ENCODE assay signal across 19 cellular contexts in the genomic region with DNA sequence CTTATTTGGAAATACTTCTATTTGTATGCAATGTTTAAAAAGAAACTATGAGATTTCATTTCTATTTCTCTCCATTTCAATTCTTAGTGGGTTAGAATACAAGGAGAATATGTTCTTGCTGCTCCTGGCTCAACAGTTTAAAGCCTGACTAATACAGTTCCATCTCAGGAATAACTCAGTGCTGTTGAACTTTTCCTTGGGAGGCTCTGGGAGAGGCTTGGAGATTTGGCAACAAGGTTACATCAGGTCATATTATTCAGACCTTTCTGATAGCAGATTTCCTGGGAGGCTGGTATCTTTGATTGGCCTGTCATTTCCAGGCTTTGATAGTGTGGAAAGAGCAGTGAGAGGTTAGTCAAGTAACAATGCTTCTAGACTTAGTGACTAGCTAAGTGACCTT.
A peak's percentile ranks its signal among the peaks of the same experiment; 100 is the strongest.
DNase-seq lines count a peak whose midpoint lies in the region; ATAC-seq, FAIRE-seq and TF ChIP-seq lines count a peak whose summit lies in the region.
"Had no signal": no experiment of that assay in that cellular context is flagged by ENCODE, and none has a peak within 500 bp of the region (broad histone marks: within the 10 kb centered on the region; RNA-seq: fewer than 3 reads in every experiment).

No MANE protein-coding gene starts in this region.

- TF ChIP-seq POLR2A in IMR-90 (IDR thresholded peaks at IDR 0.05; ENCODE audit: low read depth, low read length) (no peak), endothelial cell of umbilical vein (IDR thresholded peaks at IDR 0.05; ENCODE audit: low read depth, low read length) (no peak), gastrocnemius medialis (IDR thresholded peaks at IDR 0.05) (no peak)

- H2BK5ac ChIP-seq in IMR-90 (ENCODE audit: low read depth, low read length, poor library complexity, severe bottlenecking), result no peak overlapping the region

- FAIRE-seq in endothelial cell of umbilical vein (lab: Jason Lieb, UNC), result no peak
- FAIRE-seq: K562 had no signal

- no peaks in the 10 kb centered on the region for H3K79me2 ChIP-seq in endothelial cell of umbilical vein (ENCODE audit: control insufficient read depth, insufficient read depth, low read length)

- POLR2A ChIA-PET in IMR-90 (lab: Charles Lee; ENCODE audit: unreplicated experiment) (no interaction called here), endothelial cell of umbilical vein (lab: Charles Lee) (no interaction called here)

- TF ChIP-seq CTCF in IMR-90 (conservative IDR thresholded peaks at IDR 0.05; ENCODE audit: low read depth, low read length), result no peak
- TF ChIP-seq CTCF in endothelial cell of umbilical vein (IDR thresholded peaks at IDR 0.05; ENCODE audit: extremely low read depth in 1 of 2, insufficient read depth in 1 of 2, low read depth in 1 of 2, low read length in 2 of 2), result no peak
- TF ChIP-seq CTCF in left lung (IDR thresholded peaks at IDR 0.05), result no peak
- TF ChIP-seq CTCF in gastrocnemius medialis (IDR thresholded peaks at IDR 0.05 in 4 of 5, conservative IDR thresholded peaks at IDR 0.05 in 1 of 5), result no peak

- H3K56ac ChIP-seq in IMR-90 (ENCODE audit: extremely low read depth, insufficient read depth, low read length), result no peak overlapping the region

- no peak overlapping the region for H3K14ac ChIP-seq in IMR-90 (replicated peaks; ENCODE audit: low read depth, low read length)

- H3K4ac ChIP-seq in IMR-90 (ENCODE audit: low read depth, low read length), result no peak overlapping the region

- H3K18ac ChIP-seq in IMR-90 (ENCODE audit: low read depth, low read length), result no peak overlapping the region

- ATAC-seq in IMR-90 (ENCODE audit: low read depth) (peak; percentile 53; the same call in 1 of the 2 replicates), left lung (peak; percentile 27), gastrocnemius medialis (peak; percentile 47 to 60), GM21786 (IDR thresholded peaks at IDR 0.05; ENCODE audit: unreplicated experiment) (no peak)
- ATAC-seq: CD8-positive, alpha-beta T cell; K562 had no signal

- H4K8ac ChIP-seq in IMR-90 (ENCODE audit: low read depth in 2 of 2, low read length in 2 of 2), result no peak overlapping the region

- H3K4me1 ChIP-seq in IMR-90 (ENCODE audit: control insufficient read depth, insufficient read depth, low read length) (peaks cover 3% of the 10 kb centered on the region; the same call in 1 of the 2 replicates), endothelial cell of umbilical vein (ENCODE audit: control insufficient read depth, extremely low read depth, insufficient read depth, low read length) (no peaks in the 10 kb centered on the region), left lung (no peaks in the 10 kb centered on the region), gastrocnemius medialis (peaks cover 0 to 6% of the 10 kb centered on the region in 2 donors)

- H4K20me1 ChIP-seq in IMR-90 (ENCODE audit: insufficient read depth, low read length) (no peaks in the 10 kb centered on the region), endothelial cell of umbilical vein (replicated peaks; ENCODE audit: control insufficient read depth, extremely low read depth, insufficient read depth, low read length) (no peaks in the 10 kb centered on the region)
- H4K20me1 ChIP-seq: BLaER1 treated with 17β-estradiol and CSF1 and Interleukin-3, amounts not matched to agents 10 nM and 100 nM had no signal

- intact Hi-C loops in IMR-90 (cut with micrococcal nuclease) (no loop called here), endothelial cell of umbilical vein (cut with micrococcal nuclease) (no loop called here), left lung (cut with DNase I) (no loop called here), gastrocnemius medialis (cut with DNase I; ENCODE audit: low total_unique reads) (no loop called here)

- H3K23ac ChIP-seq in IMR-90 (ENCODE audit: low read depth, low read length), result no peak overlapping the region

- H3K9me1 ChIP-seq in IMR-90 (ENCODE audit: insufficient read depth, low read length), result no peaks in the 10 kb centered on the region
- H3K9me1 ChIP-seq in endothelial cell of umbilical vein (replicated peaks; ENCODE audit: control insufficient read depth, extremely low read depth, insufficient read depth, low read length), result no peaks in the 10 kb centered on the region

- no peaks in the 10 kb centered on the region; the same call in 1 of the 2 replicates for H3K27me3 ChIP-seq in IMR-90 (ENCODE audit: control insufficient read depth, insufficient read depth, low read length)
- H3K27me3 ChIP-seq in endothelial cell of umbilical vein (ENCODE audit: control insufficient read depth in 2 of 2, insufficient read depth in 2 of 2, low read length in 2 of 2), result no peaks in the 10 kb centered on the region
- no peaks in the 10 kb centered on the region for H3K27me3 ChIP-seq in left lung
- H3K27me3 ChIP-seq in gastrocnemius medialis, result no peaks in the 10 kb centered on the region
- H3K27me3 ChIP-seq: BLaER1 treated with 17β-estradiol and CSF1 and Interleukin-3, amounts not matched to agents 10 nM and 100 nM had no signal

- H2AFZ ChIP-seq in IMR-90 (replicated peaks; ENCODE audit: low read length, poor library complexity) (no peak overlapping the region), endothelial cell of umbilical vein (ENCODE audit: low read depth, low read length) (no peak overlapping the region)

- dilution Hi-C loops in IMR-90 (cut with HindIII; ENCODE audit: low sequenced_read_pairs, unreplicated experiment) (no loop called here), endothelial cell of umbilical vein (cut with MboI; ENCODE audit: extremely low pct_ligation_motif_present, low sequenced_read_pairs) (no loop called here)

- no peak for DNase-seq in IMR-90
- peak; percentile 27 for DNase-seq in endothelial cell of umbilical vein (ENCODE audit: low read depth, low spot score)
- no peak for DNase-seq in left lung
- DNase-seq in gastrocnemius medialis, result no peak
- DNase-seq in cortex of kidney (lab: John Stamatoyannopoulos, UW), result no peak
- no peak for DNase-seq in HCEC 1CT
- DNase-seq: Calu3; CD8-positive, alpha-beta T cell; GF-D8; GOT3; NCI-H1105; NCI-H1694; NCI-H2081 treated with DMSO at 0.1 percent for 48 hours; NCI-H510A treated with DMSO at 0.1 percent for 48 hours; NCI-H774; SHP77 treated with DMSO at 0.1 percent for 48 hours had no signal

- H2BK20ac ChIP-seq in IMR-90 (ENCODE audit: low read depth, low read length), result no peak overlapping the region

- no peak overlapping the region for H2AK9ac ChIP-seq in IMR-90 (replicated peaks; ENCODE audit: low read depth, low read length, poor library complexity)

- no peak for TF ChIP-seq RAD21 in IMR-90 (IDR thresholded peaks at IDR 0.05; ENCODE audit: low read length)

- H3K4me3 ChIP-seq in IMR-90 (ENCODE audit: insufficient read depth, low read depth, low read length) (no peak overlapping the region), endothelial cell of umbilical vein (replicated peaks in 1 of 3; ENCODE audit: insufficient read depth in 1 of 3, low read depth in 1 of 3, low read length in 3 of 3) (no peak overlapping the region), left lung (no peak overlapping the region), gastrocnemius medialis (no peak overlapping the region)
- H3K4me3 ChIP-seq: BLaER1 treated with 17β-estradiol and CSF1 and Interleukin-3, amounts not matched to agents 10 nM and 100 nM; K562 had no signal

- BruUV-seq in IMR-90 (replicated peaks; lab: Mats Ljungman, UMichigan) (no TSS peak), endothelial cell of umbilical vein (replicated peaks; lab: Mats Ljungman, UMichigan) (no TSS peak)

- H3K9me3 ChIP-seq in IMR-90 (ENCODE audit: control insufficient read depth, insufficient read depth, low read length) (no peaks in the 10 kb centered on the region), endothelial cell of umbilical vein (replicated peaks; ENCODE audit: control insufficient read depth, insufficient read depth, low read length) (no peaks in the 10 kb centered on the region), left lung (no peaks in the 10 kb centered on the region), gastrocnemius medialis (no peaks in the 10 kb centered on the region)
- H3K9me3 ChIP-seq: BLaER1 treated with 17β-estradiol and CSF1 and Interleukin-3, amounts not matched to agents 10 nM and 100 nM had no signal

- no peak overlapping the region for H2BK120ac ChIP-seq in IMR-90 (ENCODE audit: low read depth, low read length)

- in situ Hi-C loops in IMR-90 (cut with MboI; ENCODE audit: low sequenced_read_pairs), result no loop called here
- in situ Hi-C loops in gastrocnemius medialis (cut with MboI; ENCODE audit: low sequenced_read_pairs in 4 of 4), result no loop called here

- H3K27ac ChIP-seq in IMR-90 (ENCODE audit: insufficient read depth, low read length), result no peak overlapping the region
- no peak overlapping the region for H3K27ac ChIP-seq in endothelial cell of umbilical vein (ENCODE audit: insufficient read depth, low read depth, low read length)
- no peak overlapping the region for H3K27ac ChIP-seq in left lung
- no peak overlapping the region for H3K27ac ChIP-seq in gastrocnemius medialis
- H3K27ac ChIP-seq: BLaER1 treated with 17β-estradiol and CSF1 and Interleukin-3, amounts not matched to agents 10 nM and 100 nM had no signal

- no peak overlapping the region for H4K5ac ChIP-seq in IMR-90 (ENCODE audit: low read depth, low read length)

- H2BK15ac ChIP-seq in IMR-90 (ENCODE audit: low read depth, low read length), result no peak overlapping the region

- no peak overlapping the region for H2AK5ac ChIP-seq in IMR-90 (ENCODE audit: low read depth, low read length)

- H4K91ac ChIP-seq in IMR-90 (ENCODE audit: insufficient read depth, low read depth, low read length), result no peak overlapping the region

- no peak overlapping the region for H3K4me2 ChIP-seq in IMR-90 (ENCODE audit: low read depth, low read length)
- no peak overlapping the region for H3K4me2 ChIP-seq in endothelial cell of umbilical vein (ENCODE audit: insufficient read depth, low read length)
- H3K4me2 ChIP-seq: BLaER1 treated with 17β-estradiol and CSF1 and Interleukin-3, amounts not matched to agents 10 nM and 100 nM had no signal

- no peak overlapping the region for H3K9ac ChIP-seq in IMR-90 (ENCODE audit: low read depth, low read length)
- H3K9ac ChIP-seq in endothelial cell of umbilical vein (replicated peaks; ENCODE audit: extremely low read depth, insufficient read depth, low read length), result no peak overlapping the region
- H3K9ac ChIP-seq: BLaER1 treated with 17β-estradiol and CSF1 and Interleukin-3, amounts not matched to agents 10 nM and 100 nM had no signal

- H3K36me3 ChIP-seq in IMR-90 (ENCODE audit: control insufficient read depth, insufficient read depth, low read length) (no peaks in the 10 kb centered on the region), endothelial cell of umbilical vein (ENCODE audit: control insufficient read depth in 2 of 2, extremely low read depth in 1 of 2, insufficient read depth in 2 of 2, low read length in 2 of 2) (no peaks in the 10 kb centered on the region), left lung (no peaks in the 10 kb centered on the region), gastrocnemius medialis (no peaks in the 10 kb centered on the region)
- H3K36me3 ChIP-seq: BLaER1 treated with 17β-estradiol and CSF1 and Interleukin-3, amounts not matched to agents 10 nM and 100 nM had no signal

- no peaks in the 10 kb centered on the region for H3K79me1 ChIP-seq in IMR-90 (ENCODE audit: low read depth in 1 of 2, low read length in 2 of 2)

- CTCF ChIA-PET in IMR-90 (lab: Yijun Ruan, JAX), result interaction anchor here (0.8 kb wide), 1 partner anchor 68 kb away, joined by 3 read pairs; no protein-coding TSS in a partner anchor
- CTCF ChIA-PET in endothelial cell of umbilical vein (lab: Charles Lee), result no interaction called here
